Comparison of ENCODE assay signal across 12 cellular contexts in the genomic region with DNA sequence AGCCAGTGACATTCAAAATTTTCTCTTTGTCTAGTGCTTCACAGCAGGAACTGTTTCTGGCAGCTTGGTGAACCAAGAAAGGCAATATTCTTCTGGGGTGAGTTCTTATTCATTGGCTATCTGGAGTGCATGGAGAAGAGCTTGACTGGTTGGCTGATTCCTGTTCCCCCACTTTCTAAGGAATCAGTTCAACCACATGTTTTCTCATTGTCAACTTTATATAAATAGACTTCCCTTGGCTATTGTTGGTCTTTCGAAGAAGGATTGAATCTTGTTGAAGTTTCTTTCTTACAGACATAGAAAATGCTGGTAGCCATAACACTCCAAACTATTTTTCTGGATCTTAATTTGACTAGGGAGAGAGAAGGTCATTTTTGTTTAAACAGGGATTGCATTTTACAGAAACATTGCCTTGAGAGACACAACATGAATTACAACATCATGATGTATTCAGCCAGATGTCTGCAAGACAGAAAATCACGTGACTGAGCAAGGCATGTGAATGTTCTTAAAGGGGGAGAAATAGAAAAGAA.
DNase-seq lines count a peak whose midpoint lies in the region; ATAC-seq lines count a peak whose summit lies in the region.
"Had no signal": no experiment of that assay in that cellular context is flagged by ENCODE, and none has a peak within 500 bp of the region (broad histone marks: within the 10 kb centered on the region; RNA-seq: fewer than 3 reads in every experiment).

No MANE protein-coding gene starts in this region.

- H3K9me3 ChIP-seq in muscle layer of duodenum (ENCODE audit: control insufficient read depth in 1 of 2, low read length in 2 of 2) = no peaks in the 10 kb centered on the region

- peak overlapping the region; percentile 13 for H3K27ac ChIP-seq in muscle layer of duodenum (ENCODE audit: low read length)

- peaks cover 0 to 17% of the 10 kb centered on the region in 2 donors for H3K4me1 ChIP-seq in muscle layer of duodenum (ENCODE audit: control insufficient read depth in 1 of 2, insufficient read depth in 2 of 2, low read length in 2 of 2)

- DNase-seq in Right ventricle myocardium inferior (ENCODE audit: missing footprints) = no peak
- DNase-seq in cardiac septum (ENCODE audit: low spot score) = no peak
- peak; percentile 85 for DNase-seq in fibroblast of peridontal ligament (ENCODE audit: extremely low read depth)
- no peak for DNase-seq in retina
- no peak for DNase-seq in mesenteric fat pad (ENCODE audit: low spot score)
- no peak for DNase-seq in GM19238 (ENCODE audit: insufficient read length, low spot score)
- DNase-seq in NCI-H1436 (lab: John Stamatoyannopoulos, UW) = no peak
- DNase-seq: EL, left colon, NCI-H187 treated with DMSO at 0.1 percent for 48 hours, T1000 had no signal

- intact Hi-C loops in Right ventricle myocardium inferior (cut with DNase I) (loop anchor here (10.0 kb wide), 1 partner anchor 81 kb away; the partner anchor contains the start of gene EDNRB), cardiac septum (cut with DNase I) (no loop called here)

- H3K4me3 ChIP-seq in muscle layer of duodenum (ENCODE audit: low read depth in 1 of 2, low read length in 2 of 2) = no peak overlapping the region

- H3K27me3 ChIP-seq in muscle layer of duodenum (ENCODE audit: low read depth, low read length) = no peaks in the 10 kb centered on the region

- peak; percentile 79 for ATAC-seq in Right ventricle myocardium inferior
- ATAC-seq: left colon had no signal

- H3K36me3 ChIP-seq in muscle layer of duodenum (ENCODE audit: control insufficient read depth in 1 of 2, insufficient read depth in 2 of 2, low read length in 2 of 2) = no peaks in the 10 kb centered on the region
